In genomic region chr4:109160494-109160893, GRCh38 we compare ENCODE assay signal across 33 cellular contexts.
"Had no signal": no experiment of that assay in that cellular context is flagged by ENCODE, and none has a peak within 500 bp of the region (broad histone marks: within the 10 kb centered on the region; RNA-seq: fewer than 3 reads in every experiment).

No MANE protein-coding gene starts in this region.

- H3K9me3 Mint-ChIP-seq: activated B cell treated with CpG ODN at 0.5 μM for 24 hours; activated CD4-positive, alpha-beta memory T cell treated with anti-CD3 and anti-CD28 coated beads for 36 hours; activated CD4-positive, alpha-beta T cell treated with anti-CD3 and anti-CD28 coated beads, Interleukin-2, amount 10 ng/mL, durations not matched to agents 24 days and 14 days; activated CD8-positive, alpha-beta T cell treated with anti-CD3 and anti-CD28 coated beads for 36 hours; activated naive CD4-positive, alpha-beta T cell treated with anti-CD3 and anti-CD28 coated beads, Interleukin-2, amount 10 ng/mL, durations not matched to agents 7 days and 5 days; activated naive CD4-positive, alpha-beta T cell treated with anti-CD3 and anti-CD28 coated beads, Interleukin-2, amount 50 U/mL, for 24 hours; activated naive CD8-positive, alpha-beta T cell treated with anti-CD3 and anti-CD28 coated beads, Interleukin-2, amount 10 ng/mL, durations not matched to agents 7 days and 5 days; activated naive CD8-positive, alpha-beta T cell treated with anti-CD3 and anti-CD28 coated beads, Interleukin-2, amount 50 U/mL, for 24 hours; activated T-cell treated with anti-CD3 and anti-CD28 coated beads, Interleukin-2, amount 50 U/mL, for 24 hours; activated T-helper 2 cell treated with anti-CD3 and anti-CD28 coated beads, Interferon-gamma antibody, Interleukin-2, Interleukin-4, amounts not matched to agents 10 μg/mL and 5 μg/mL and 100 μg/mL, durations not matched to agents 14 hours and 24 hours and 36 hours; brain; central memory CD8-positive, alpha-beta T cell; T-helper 1 cell treated with Interleukin-12 subunit alpha and Interleukin-12 subunit beta and Interleukin-4 antibody, amounts not matched to agents 30 μg/mL and 1 μg/mL, for 36 hours; T-helper 2 cell treated with Interferon-gamma antibody and Interleukin-4, amounts not matched to agents 5 μg/mL and 100 μg/mL, for 36 hours had no signal

- H3K27ac ChIP-seq: ascending aorta, cardiac muscle cell, VCaP had no signal

- H3K4me1 ChIP-seq: ascending aorta had no signal

- H3K36me3 Mint-ChIP-seq: activated CD4-positive, alpha-beta memory T cell treated with anti-CD3 and anti-CD28 coated beads for 36 hours; activated naive CD4-positive, alpha-beta T cell treated with anti-CD3 and anti-CD28 coated beads, Interleukin-2, amount 10 ng/mL, durations not matched to agents 7 days and 5 days; activated naive CD4-positive, alpha-beta T cell treated with anti-CD3 and anti-CD28 coated beads, Interleukin-2, amount 50 U/mL, for 24 hours; activated naive CD8-positive, alpha-beta T cell; activated naive CD8-positive, alpha-beta T cell treated with anti-CD3 and anti-CD28 coated beads, Interleukin-2, amount 10 ng/mL, durations not matched to agents 7 days and 5 days; brain had no signal

- H3K27ac Mint-ChIP-seq: activated B cell treated with CpG ODN at 0.5 μM for 24 hours; activated CD4-positive, alpha-beta memory T cell treated with anti-CD3 and anti-CD28 coated beads for 36 hours; activated CD4-positive, alpha-beta T cell treated with anti-CD3 and anti-CD28 coated beads, Interleukin-2, amount 10 ng/mL, durations not matched to agents 24 days and 14 days; activated CD8-positive, alpha-beta T cell treated with anti-CD3 and anti-CD28 coated beads for 36 hours; activated naive CD4-positive, alpha-beta T cell treated with anti-CD3 and anti-CD28 coated beads, Interleukin-2, amount 10 ng/mL, durations not matched to agents 7 days and 5 days; activated naive CD4-positive, alpha-beta T cell treated with anti-CD3 and anti-CD28 coated beads, Interleukin-2, amount 50 U/mL, for 24 hours; activated naive CD8-positive, alpha-beta T cell; activated naive CD8-positive, alpha-beta T cell treated with anti-CD3 and anti-CD28 coated beads, Interleukin-2, amount 10 ng/mL, durations not matched to agents 7 days and 5 days; activated naive CD8-positive, alpha-beta T cell treated with anti-CD3 and anti-CD28 coated beads, Interleukin-2, amount 50 U/mL, for 24 hours; activated T-cell treated with anti-CD3 and anti-CD28 coated beads, Interleukin-2, amount 50 U/mL, for 24 hours; activated T-helper 2 cell treated with anti-CD3 and anti-CD28 coated beads, Interferon-gamma antibody, Interleukin-2, Interleukin-4, amounts not matched to agents 10 μg/mL and 5 μg/mL and 100 μg/mL, durations not matched to agents 14 hours and 24 hours and 36 hours; brain; T-helper 1 cell treated with Interleukin-12 subunit alpha and Interleukin-12 subunit beta and Interleukin-4 antibody, amounts not matched to agents 30 μg/mL and 1 μg/mL, for 36 hours; T-helper 2 cell treated with Interferon-gamma antibody and Interleukin-4, amounts not matched to agents 5 μg/mL and 100 μg/mL, for 36 hours had no signal

- H3K36me3 ChIP-seq: ascending aorta, cardiac muscle cell had no signal

- DNase-seq: activated B cell treated with CpG ODN at 0.5 μM for 24 hours; activated CD4-positive, alpha-beta memory T cell treated with anti-CD3 and anti-CD28 coated beads for 36 hours; activated CD4-positive, alpha-beta T cell treated with anti-CD3 and anti-CD28 coated beads for 4 hours; activated CD4-positive, alpha-beta T cell treated with anti-CD3 and anti-CD28 coated beads, Interleukin-2, amount 10 ng/mL, durations not matched to agents 24 days and 14 days; activated CD4-positive, alpha-beta T cell treated with anti-CD3 and anti-CD28 coated beads, Interleukin-2, amount 50 U/mL, for 1 hour; activated CD4-positive, alpha-beta T cell treated with anti-CD3 and anti-CD28 coated beads, Interleukin-2, amount 50 U/mL, for 4 hours; activated CD4-positive, CD25-positive, alpha-beta regulatory T cell treated with anti-CD3 and anti-CD28 coated beads, Interleukin-2, amount 50 U/mL, for 72 hours; activated CD8-positive, alpha-beta memory T cell treated with anti-CD3 and anti-CD28 coated beads, Interleukin-2, amount 50 U/mL, for 4 hours; activated CD8-positive, alpha-beta T cell treated with anti-CD3 and anti-CD28 coated beads for 36 hours; activated effector memory CD4-positive, alpha-beta T cell treated with Interleukin-2 at 50 U/mL for 16 hours; activated gamma-delta T cell; activated naive CD4-positive, alpha-beta T cell treated with anti-CD3 and anti-CD28 coated beads, Interleukin-2, amount 10 ng/mL, durations not matched to agents 7 days and 5 days; activated naive CD4-positive, alpha-beta T cell treated with Interleukin-2 at 50 U/mL for 16 hours; activated naive CD8-positive, alpha-beta T cell treated with anti-CD3 and anti-CD28 coated beads, Interleukin-2, amount 10 ng/mL, durations not matched to agents 7 days and 5 days; activated naive CD8-positive, alpha-beta T cell treated with anti-CD3 and anti-CD28 coated beads, Interleukin-2, amount 50 U/mL, for 24 hours; activated T-cell treated with anti-CD3 and anti-CD28 coated beads, Interleukin-2, amount 50 U/mL, for 24 hours; activated T-cell treated with anti-CD3 and anti-CD28 coated beads, Interleukin-2, amount 50 U/mL, for 48 hours; amygdala; anterior cingulate cortex; caudate nucleus; T-helper 1 cell; T-helper 2 cell; T-helper 9 cell had no signal

- H3K27me3 ChIP-seq: ascending aorta, cardiac muscle cell had no signal

- ATAC-seq: activated CD8-positive, alpha-beta T cell treated with anti-CD3 and anti-CD28 coated beads for 36 hours; activated naive CD8-positive, alpha-beta T cell treated with anti-CD3 and anti-CD28 coated beads, Interleukin-2, amount 50 U/mL, for 24 hours had no signal

- H3K27me3 Mint-ChIP-seq: activated naive CD4-positive, alpha-beta T cell treated with anti-CD3 and anti-CD28 coated beads, Interleukin-2, amount 50 U/mL, for 24 hours; activated naive CD8-positive, alpha-beta T cell treated with anti-CD3 and anti-CD28 coated beads, Interleukin-2, amount 50 U/mL, for 24 hours; brain; central memory CD8-positive, alpha-beta T cell had no signal

- H3K4me3 Mint-ChIP-seq: activated B cell treated with CpG ODN at 0.5 μM for 24 hours; activated CD4-positive, alpha-beta memory T cell treated with anti-CD3 and anti-CD28 coated beads for 36 hours; activated CD4-positive, alpha-beta T cell treated with anti-CD3 and anti-CD28 coated beads, Interleukin-2, amount 10 ng/mL, durations not matched to agents 24 days and 14 days; activated CD8-positive, alpha-beta T cell treated with anti-CD3 and anti-CD28 coated beads for 36 hours; activated naive CD4-positive, alpha-beta T cell treated with anti-CD3 and anti-CD28 coated beads, Interleukin-2, amount 10 ng/mL, durations not matched to agents 7 days and 5 days; activated naive CD4-positive, alpha-beta T cell treated with anti-CD3 and anti-CD28 coated beads, Interleukin-2, amount 50 U/mL, for 24 hours; activated naive CD8-positive, alpha-beta T cell; activated naive CD8-positive, alpha-beta T cell treated with anti-CD3 and anti-CD28 coated beads, Interleukin-2, amount 10 ng/mL, durations not matched to agents 7 days and 5 days; activated naive CD8-positive, alpha-beta T cell treated with anti-CD3 and anti-CD28 coated beads, Interleukin-2, amount 50 U/mL, for 24 hours; activated T-cell treated with anti-CD3 and anti-CD28 coated beads, Interleukin-2, amount 50 U/mL, for 24 hours; brain; central memory CD8-positive, alpha-beta T cell; T-helper 1 cell treated with Interleukin-12 subunit alpha and Interleukin-12 subunit beta and Interleukin-4 antibody, amounts not matched to agents 30 μg/mL and 1 μg/mL, for 36 hours; T-helper 2 cell treated with Interferon-gamma antibody and Interleukin-4, amounts not matched to agents 5 μg/mL and 100 μg/mL, for 36 hours had no signal

- H3K9me3 ChIP-seq: ascending aorta had no signal

- H3K4me3 ChIP-seq: ascending aorta, cardiac muscle cell had no signal

- H3K4me1 Mint-ChIP-seq: activated B cell treated with CpG ODN at 0.5 μM for 24 hours; activated CD4-positive, alpha-beta T cell treated with anti-CD3 and anti-CD28 coated beads, Interleukin-2, amount 10 ng/mL, durations not matched to agents 24 days and 14 days; activated naive CD4-positive, alpha-beta T cell treated with anti-CD3 and anti-CD28 coated beads, Interleukin-2, amount 10 ng/mL, durations not matched to agents 7 days and 5 days; activated naive CD4-positive, alpha-beta T cell treated with anti-CD3 and anti-CD28 coated beads, Interleukin-2, amount 50 U/mL, for 24 hours; activated naive CD8-positive, alpha-beta T cell treated with anti-CD3 and anti-CD28 coated beads, Interleukin-2, amount 10 ng/mL, durations not matched to agents 7 days and 5 days; activated naive CD8-positive, alpha-beta T cell treated with anti-CD3 and anti-CD28 coated beads, Interleukin-2, amount 50 U/mL, for 24 hours; central memory CD8-positive, alpha-beta T cell had no signal
